Comparison of ENCODE assay signal across 8 cellular contexts in the genomic region with DNA sequence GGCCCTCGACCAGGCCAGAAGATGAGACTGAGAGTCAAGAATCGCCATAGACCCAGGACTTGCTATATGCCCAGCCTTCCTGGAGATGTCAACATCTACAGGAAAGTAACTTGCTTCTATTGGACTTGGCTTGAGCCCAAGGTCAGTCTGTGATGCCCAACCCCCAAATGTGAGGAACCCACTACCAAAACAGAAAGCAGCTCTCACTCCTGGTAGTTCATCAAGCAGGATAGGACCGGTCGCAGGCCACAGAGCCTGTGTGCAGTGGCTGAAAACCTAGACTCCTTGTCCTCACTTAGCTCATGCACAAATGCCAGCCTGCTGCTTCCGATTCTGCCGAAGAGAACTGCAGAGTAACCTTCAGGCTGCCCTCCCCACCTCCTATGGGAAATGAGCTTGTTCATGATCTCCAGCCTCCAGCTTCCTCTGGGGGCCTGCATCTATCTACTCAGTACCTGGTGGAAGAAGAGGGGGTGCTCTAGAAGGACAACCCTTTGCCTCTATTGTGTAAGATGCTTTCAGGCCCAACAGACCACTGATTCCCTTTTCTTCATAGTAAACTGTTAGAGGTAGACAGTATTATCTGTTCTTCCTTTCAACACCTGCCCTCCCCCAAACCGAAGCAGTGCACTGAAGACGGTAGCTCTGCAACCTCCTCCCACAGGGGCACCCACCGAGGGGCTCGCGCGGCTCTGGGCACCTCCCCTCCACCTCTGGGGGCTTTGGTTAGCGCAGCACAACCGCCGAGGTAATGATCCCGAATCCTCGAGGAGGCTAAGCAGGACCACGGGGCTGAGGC. TPM values are rescaled to one million over a fixed set of nuclear protein-coding genes. Genes with fewer than 3 reads are reported as not detected.
A peak's percentile ranks its signal among the peaks of the same experiment; 100 is the strongest.
DNase-seq lines count a peak whose midpoint lies in the region; ATAC-seq, FAIRE-seq and TF ChIP-seq lines count a peak whose summit lies in the region.

No MANE protein-coding gene starts in this region.

- peaks cover 15% of the 10 kb centered on the region for H3K4me1 ChIP-seq in CD8-positive, alpha-beta T cell (ENCODE audit: insufficient read depth, low read length)
- H3K4me1 ChIP-seq in SK-N-SH (ENCODE audit: control insufficient read depth in 1 of 2, insufficient read depth in 2 of 2, low read depth in 1 of 2, low read length in 1 of 2) = peaks cover 8 to 14% of the 10 kb centered on the region in 2 experiments; a peak in 1 of 4 replicates
- peaks cover 9 to 15% (median 10%) of the 10 kb centered on the region in 3 donors for H3K4me1 ChIP-seq in pancreas

- WGBS in SK-N-SH (ENCODE audit: low lambda C conversion rate) = 25% methylated on average over 8 of the region's 18 CpGs
- 21 to 23% methylated on average over 17 to 18 of the region's 18 CpGs for WGBS in pancreas, 2 donors
- WGBS in lower leg skin, 2 donors = 26 to 39% methylated on average over 12 to 18 of the region's 18 CpGs

- H3K9me2 ChIP-seq in SK-N-SH = no peaks in the 10 kb centered on the region

- peak overlapping the region; percentile 33 for H3K4me3 ChIP-seq in CD8-positive, alpha-beta T cell (ENCODE audit: low read depth, low read length)
- peak overlapping the region; percentile 64 to 73 for H3K4me3 ChIP-seq in SK-N-SH (ENCODE audit: low read depth in 2 of 2, low read length in 1 of 2)
- peak overlapping the region; percentile 31 to 57 (median 52) for H3K4me3 ChIP-seq in pancreas
- H3K4me3 ChIP-seq in lower leg skin (ENCODE audit: low read depth, poor library complexity, severe bottlenecking) = no peak overlapping the region

- H3K27me3 Mint-ChIP-seq in CD8-positive, alpha-beta T cell (ENCODE audit: low read depth) = no peaks in the 10 kb centered on the region

- no peaks in the 10 kb centered on the region for H3K9me3 ChIP-seq in CD8-positive, alpha-beta T cell (ENCODE audit: low read length)
- H3K9me3 ChIP-seq in SK-N-SH (no peaks in the 10 kb centered on the region), pancreas (no peaks in the 10 kb centered on the region)

- H3K27me3 ChIP-seq in CD8-positive, alpha-beta T cell (ENCODE audit: insufficient read depth, low read length) = no peaks in the 10 kb centered on the region
- H3K27me3 ChIP-seq in SK-N-SH (ENCODE audit: insufficient read depth) = no peaks in the 10 kb centered on the region
- H3K27me3 ChIP-seq in pancreas = no peaks in the 10 kb centered on the region

- peaks cover 24% of the 10 kb centered on the region for H3K4me1 Mint-ChIP-seq in CD8-positive, alpha-beta T cell (ENCODE audit: low read depth)

- H3K36me3 Mint-ChIP-seq in CD8-positive, alpha-beta T cell = no peaks in the 10 kb centered on the region

- no peak for DNase-seq in CD8-positive, alpha-beta T cell
- DNase-seq in SK-N-SH (no peak), epithelial cell of prostate (ENCODE audit: low read depth, low spot score) (no peak), pancreas (peak in 2 of 6 donors; percentile 20 to 42), lower leg skin (ENCODE audit: low spot score in 2 of 2) (no peak)

- peak overlapping the region; percentile 89 for H3K4me2 ChIP-seq in SK-N-SH

- POLR2A ChIA-PET in CD8-positive, alpha-beta T cell (lab: Charles Lee) = interaction anchor here (1.0 to 3.4 kb wide), 4 partner anchors 8 to 210 kb away, joined by 3 to 17 read pairs (median 4); partner anchors contain the start of gene KLHL21
- POLR2A ChIA-PET in SK-N-SH (lab: Yijun Ruan, JAX) = interaction anchor here (0.7 to 1.6 kb wide), 3 partner anchors 19 to 182 kb away, joined by 3 to 6 read pairs (median 4); no protein-coding TSS in a partner anchor

- peaks cover 55% of the 10 kb centered on the region for H3K79me2 ChIP-seq in SK-N-SH (ENCODE audit: insufficient read depth)

- H3K36me3 ChIP-seq in CD8-positive, alpha-beta T cell (ENCODE audit: insufficient read depth, low read length) = no peaks in the 10 kb centered on the region
- no peaks in the 10 kb centered on the region for H3K36me3 ChIP-seq in SK-N-SH (replicated peaks in 1 of 2; ENCODE audit: control insufficient read depth in 1 of 2, insufficient read depth in 2 of 2, low read length in 1 of 2)
- H3K36me3 ChIP-seq in pancreas = no peaks in the 10 kb centered on the region

- no peak for TF ChIP-seq EP300 in SK-N-SH (IDR thresholded peaks at IDR 0.05; ENCODE audit: borderline replicate concordance in 1 of 2, low read depth in 1 of 2, low read length in 1 of 2)

- peak overlapping the region; percentile 40 for H3K27ac ChIP-seq in CD8-positive, alpha-beta T cell (ENCODE audit: low read depth, low read length)
- peak overlapping the region in 1 of 2 experiments; percentile 61; a peak in 2 of 4 replicates for H3K27ac ChIP-seq in SK-N-SH (ENCODE audit: low read depth in 2 of 2, low read length in 1 of 2)
- H3K27ac ChIP-seq in epithelial cell of prostate = peak overlapping the region; percentile 88
- H3K27ac ChIP-seq in pancreas = no peak overlapping the region

- H3K27ac Mint-ChIP-seq in CD8-positive, alpha-beta T cell = peak overlapping the region; percentile 73

- peak overlapping the region; percentile 65; the same call in 1 of the 2 replicates for H2AFZ ChIP-seq in SK-N-SH (ENCODE audit: low read depth)

- peak overlapping the region; percentile 83; the same call in 1 of the 2 replicates for H3K9ac ChIP-seq in SK-N-SH

- no peak for TF ChIP-seq CTCF in CD8-positive, alpha-beta T cell (IDR thresholded peaks at IDR 0.05)
- TF ChIP-seq CTCF in SK-N-SH (IDR thresholded peaks at IDR 0.05) = no peak
- no peak for TF ChIP-seq CTCF in pancreas (IDR thresholded peaks at IDR 0.05)
- no peak for TF ChIP-seq CTCF in lower leg skin (IDR thresholded peaks at IDR 0.05)

- no peak for FAIRE-seq in pancreas (lab: Jason Lieb, UNC)

- no peaks in the 10 kb centered on the region for H3K9me3 Mint-ChIP-seq in CD8-positive, alpha-beta T cell

- H3K4me3 Mint-ChIP-seq in CD8-positive, alpha-beta T cell = peak overlapping the region; percentile 79

- intact Hi-C loops in CD8-positive, alpha-beta T cell (cut with DNase I, micrococcal nuclease) = loop anchor here (2.0 to 5.0 kb wide), 5 partner anchors 33 to 395 kb away; partner anchors contain the start of genes CAMTA1 (in 1 of the 2), GPR153 (in 1 of the 2) and KLHL21 (in 1 of the 2)
- intact Hi-C loops in pancreas (cut with DNase I) (no loop called here), lower leg skin (cut with DNase I; ENCODE audit: low total_unique reads) (no loop called here)

- no peak for TF ChIP-seq POLR2A in lower leg skin (IDR thresholded peaks at IDR 0.05)

- no peak for ATAC-seq in CD8-positive, alpha-beta T cell
- ATAC-seq in GM21528 (IDR thresholded peaks at IDR 0.05; ENCODE audit: low FRiP score, unreplicated experiment) (peak; percentile 4), pancreas (no peak), HG02938 (IDR thresholded peaks at IDR 0.05; ENCODE audit: unreplicated experiment) (no peak), GM19023 (IDR thresholded peaks at IDR 0.05; ENCODE audit: unreplicated experiment) (no peak)

- H3F3A ChIP-seq in SK-N-SH (replicated peaks; ENCODE audit: insufficient read depth) = peaks cover 4% of the 10 kb centered on the region

- TF ChIP-seq RAD21 in SK-N-SH (IDR thresholded peaks at IDR 0.05; ENCODE audit: low read length) = no peak

- H4K20me1 ChIP-seq in SK-N-SH (ENCODE audit: insufficient read depth) = no peaks in the 10 kb centered on the region

- CTCF ChIA-PET in CD8-positive, alpha-beta T cell (lab: Charles Lee) = interaction anchor here (0.8 to 4.1 kb wide), 5 partner anchors 12 to 145 kb away, joined by 3 to 18 read pairs (median 4); no protein-coding TSS in a partner anchor
- CTCF ChIA-PET in SK-N-SH (lab: Yijun Ruan, JAX) = interaction anchor here (0.7 to 2.7 kb wide), 10 partner anchors 11 to 343 kb away, joined by 3 to 14 read pairs (median 4); no protein-coding TSS in a partner anchor

TF ChIP-seq in SK-N-SH, 30 proteins besides CTCF, POLR2A, EP300 and RAD21:
- TF ChIP-seq PBX3 (IDR thresholded peaks at IDR 0.05) (no peak), RFX5 (IDR thresholded peaks at IDR 0.05; ENCODE audit: low read length) (no peak)

RNA-seq across cellular contexts. Expression of gene ACOT7, which starts 1.3 kb away (rescaled TPM):
- total RNA-seq in CD8-positive, alpha-beta T cell = 1 to 10 TPM; 2.8 to 3.1 TPM
- polyA plus RNA-seq in SK-N-SH (2012; rRNA removed) (225 and 289 TPM in 2 replicates), pancreas (1 to 10 TPM; 3.8 to 7.0 TPM)
- 134 and 197 TPM in 2 replicates for polyA plus RNA-seq in SK-N-SH (2012; cell fraction: cytosol; rRNA removed)
- 168 and 199 TPM in 2 replicates for polyA plus RNA-seq in SK-N-SH (2012; cell fraction: nucleus; rRNA removed)
- total RNA-seq in pancreas (1 to 10 TPM; 3.1 to 7.6 (median 5.2) TPM), lower leg skin (10 to 100 TPM; 21.1 to 27.7 (median 24.6) TPM)

RNA-seq across cellular contexts. Expression of gene HES2, which starts 27.4 kb away (rescaled TPM):
- total RNA-seq in CD8-positive, alpha-beta T cell = not detected
- polyA plus RNA-seq in SK-N-SH (2012; rRNA removed) (0.03 TPM in 2 replicates), pancreas (not detected)
- polyA plus RNA-seq in SK-N-SH (2012; cell fraction: cytosol; rRNA removed) = 0.06 and 0.09 TPM in 2 replicates
- 0.10 and 0.11 TPM in 2 replicates for polyA plus RNA-seq in SK-N-SH (2012; cell fraction: nucleus; rRNA removed)
- total RNA-seq in pancreas (under 1 TPM in 3 of 6 donors, not detected in 3; 0.03 to 0.31 (median 0.09) TPM), lower leg skin (10 to 100 TPM; 15.4 to 47.7 (median 35.8) TPM)

RNA-seq across cellular contexts. Expression of gene ESPN, which starts 32.3 kb away (rescaled TPM):
- 1 to 10 TPM; 2.7 to 5.5 TPM for total RNA-seq in CD8-positive, alpha-beta T cell
- polyA plus RNA-seq in SK-N-SH (2012; rRNA removed) = 0.13 and 0.33 TPM in 2 replicates
- 0.04 and 0.06 TPM in 2 replicates for polyA plus RNA-seq in SK-N-SH (2012; cell fraction: cytosol; rRNA removed)
- 0.38 and 0.50 TPM in 2 replicates for polyA plus RNA-seq in SK-N-SH (2012; cell fraction: nucleus; rRNA removed)
- total RNA-seq in pancreas = 1 to 10 TPM in 1 of 6 donors, under 1 TPM in 5; 0.31 to 2.5 (median 0.68) TPM
- under 1 TPM; 0.28 to 0.99 TPM for polyA plus RNA-seq in pancreas
- total RNA-seq in lower leg skin = 10 to 100 TPM; 27.5 to 64.3 (median 30.3) TPM

Comparison
In these comparisons a context has a peak if more than half of its experiments do, and no peak if none do; other contexts are left out.
1. H3K27ac ChIP-seq: peak in CD8-positive, alpha-beta T cell (single experiment) and epithelial cell of prostate (single experiment); none in pancreas (0 of 4).
2. RNA of gene HES2, which starts 27.4 kb away (total RNA-seq): 15.4 to 47.7 TPM in lower leg skin; 0.03 to 0.31 TPM in pancreas and not detected in CD8-positive, alpha-beta T cell; every median in the first group is over 10 times any median in the second.
3. RNA of gene ESPN, which starts 32.3 kb away (total RNA-seq): 27.5 to 64.3 TPM in lower leg skin; 2.7 to 5.5 TPM in CD8-positive, alpha-beta T cell and 0.31 to 2.5 TPM in pancreas; every median in the first group is over 4 times any median in the second.
4. intact Hi-C loops: an anchor here in CD8-positive, alpha-beta T cell (2.0 to 5.0 kb wide); none called in pancreas and lower leg skin.